Comparison of ENCODE assay signal across 15 cellular contexts in the genomic region with DNA sequence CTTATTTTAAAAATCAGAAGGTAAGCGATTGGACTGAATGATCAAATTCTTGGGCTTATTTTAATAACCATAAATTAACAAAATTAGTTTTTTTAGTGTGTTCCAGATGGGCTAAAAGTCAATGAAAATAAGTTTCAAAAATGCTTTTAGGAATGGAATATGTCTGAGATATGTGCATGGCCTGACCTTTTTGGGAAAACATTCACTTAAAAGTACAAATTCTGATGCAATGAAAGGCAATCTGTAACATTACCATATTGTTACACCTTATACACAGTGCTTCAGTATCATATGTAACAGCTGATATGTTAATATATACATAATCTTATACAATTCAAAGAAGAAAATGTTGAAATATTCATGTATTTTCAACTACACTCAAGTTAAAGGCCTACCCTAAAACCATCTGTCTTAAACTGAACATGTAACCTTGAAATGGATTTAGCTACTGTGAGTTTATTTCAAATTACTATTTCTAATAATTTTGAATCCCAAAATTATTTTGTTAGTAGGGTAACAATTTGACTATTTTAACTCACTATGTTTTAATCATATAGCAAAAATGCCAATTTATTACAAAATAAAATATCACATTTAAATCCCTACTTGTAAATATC.
DNase-seq lines count a peak whose midpoint lies in the region; TF ChIP-seq lines count a peak whose summit lies in the region.
"Had no signal": no experiment of that assay in that cellular context is flagged by ENCODE, and none has a peak within 500 bp of the region (broad histone marks: within the 10 kb centered on the region; RNA-seq: fewer than 3 reads in every experiment).

No MANE protein-coding gene starts in this region.

- no peaks in the 10 kb centered on the region for H3K4me1 ChIP-seq in Peyer's patch
- H3K4me1 ChIP-seq: BE2C had no signal

- peak; percentile 40 for DNase-seq in NCI-H460 (ENCODE audit: extremely low read depth, low read depth)
- DNase-seq in cardiac fibroblast (ENCODE audit: low read depth in 2 of 2) = peak; percentile 4 to 34
- peak; percentile 51 for DNase-seq in fibroblast of the aortic adventitia (ENCODE audit: low read depth)
- no peak for DNase-seq in GM03348 (ENCODE audit: low spot score)
- no peak for DNase-seq in UCSD-AML1 (lab: John Stamatoyannopoulos, UW; ENCODE audit: unreplicated experiment)
- DNase-seq in NCI-H128 (lab: John Stamatoyannopoulos, UW; ENCODE audit: unreplicated experiment) = no peak
- DNase-seq in Peyer's patch = no peak
- DNase-seq: BE2C; CD4-positive, alpha-beta T cell; DMS53; KBM-7; NCI-H146; NCI-H2081 treated with DMSO at 0.1 percent for 48 hours; NCI-H524 had no signal

- H3K9me3 ChIP-seq in Peyer's patch = no peaks in the 10 kb centered on the region
- H3K9me3 ChIP-seq: BE2C had no signal

- H3K36me3 ChIP-seq in Peyer's patch = peaks cover 0 to 22% (median 0%) of the 10 kb centered on the region in 3 donors
- H3K36me3 ChIP-seq: BE2C had no signal

- no peak for TF ChIP-seq POLR2A in Peyer's patch (IDR thresholded peaks at IDR 0.05)

- no peak overlapping the region for H3K27ac ChIP-seq in Peyer's patch

- H3K27me3 ChIP-seq in Peyer's patch = no peaks in the 10 kb centered on the region
- H3K27me3 ChIP-seq: BE2C had no signal

- TF ChIP-seq CTCF in cardiac fibroblast (IDR thresholded peaks at IDR 0.05; ENCODE audit: low read depth, low read length) (no peak), fibroblast of the aortic adventitia (IDR thresholded peaks at IDR 0.05; ENCODE audit: insufficient read depth, low read length) (no peak), Peyer's patch (IDR thresholded peaks at IDR 0.05) (no peak)

- H3K4me3 ChIP-seq in cardiac fibroblast (replicated peaks in 1 of 2; ENCODE audit: low read depth in 2 of 2, low read length in 2 of 2) (no peak overlapping the region), fibroblast of the aortic adventitia (ENCODE audit: low read depth, low read length) (no peak overlapping the region), Peyer's patch (no peak overlapping the region)
- H3K4me3 ChIP-seq: GM23338 had no signal

Comparison
In these comparisons a context has a peak if more than half of its experiments do, and no peak if none do; other contexts are left out.
1. DNase-seq: peak in NCI-H460 (single experiment), cardiac fibroblast (2 of 2) and fibroblast of the aortic adventitia (single experiment); none in GM03348 (single experiment), UCSD-AML1 (single experiment), NCI-H128 (single experiment) and Peyer's patch (0 of 3).